In the genomic region with DNA sequence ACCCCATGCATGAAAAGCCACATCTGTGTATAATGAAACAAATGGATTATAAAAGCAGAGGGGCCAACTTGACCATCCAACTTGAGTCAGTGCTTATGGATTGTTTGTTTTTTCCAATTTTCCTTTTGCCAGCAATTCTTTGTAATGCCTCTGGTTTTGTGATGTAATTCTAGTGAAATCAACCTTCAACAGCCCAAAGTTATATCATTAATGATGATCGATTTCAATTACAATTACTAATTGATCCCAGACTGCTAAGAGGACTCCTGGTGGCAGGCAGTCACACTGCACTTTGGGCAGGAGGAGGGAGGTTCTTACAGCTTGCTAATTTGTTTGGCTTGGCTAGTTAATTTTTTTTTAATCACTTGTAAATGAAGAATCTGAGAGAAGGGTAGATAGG, we compare ENCODE assay signal across 13 cellular contexts.
DNase-seq lines count a peak whose midpoint lies in the region; ATAC-seq, FAIRE-seq and TF ChIP-seq lines count a peak whose summit lies in the region.
"Had no signal": no experiment of that assay in that cellular context is flagged by ENCODE, and none has a peak within 500 bp of the region (broad histone marks: within the 10 kb centered on the region; RNA-seq: fewer than 3 reads in every experiment).

No MANE protein-coding gene starts in this region.

- H2BK12ac ChIP-seq in H1 (ENCODE audit: low read depth, low read length): no peak overlapping the region

- H4K20me1 ChIP-seq in H1 (replicated peaks in 1 of 2; ENCODE audit: control insufficient read depth in 1 of 2, insufficient read depth in 2 of 2, low read length in 2 of 2) (no peaks in the 10 kb centered on the region), neural progenitor cell (ENCODE audit: low read depth) (no peaks in the 10 kb centered on the region)

- no peak overlapping the region for H3K4me2 ChIP-seq in H1 (ENCODE audit: insufficient read depth in 1 of 2, low read depth in 2 of 2, low read length in 2 of 2)
- no peak overlapping the region for H3K4me2 ChIP-seq in neural progenitor cell

- no peak overlapping the region for H3K14ac ChIP-seq in H1 (ENCODE audit: insufficient read length)

- H3K27ac ChIP-seq in H1 (ENCODE audit: low read depth, low read length): no peak overlapping the region
- H3K27ac ChIP-seq in neural progenitor cell: no peak overlapping the region

- intact Hi-C loops in mucosa of descending colon (cut with DNase I, micrococcal nuclease): no loop called here

- no peak overlapping the region for H2BK15ac ChIP-seq in H1 (ENCODE audit: low read length)

- H3K23ac ChIP-seq in H1 (ENCODE audit: insufficient read length): no peak overlapping the region

- no peak overlapping the region for H4K5ac ChIP-seq in H1 (ENCODE audit: insufficient read length, low read depth, low read length)

- H3K79me2 ChIP-seq in H1 (ENCODE audit: control insufficient read depth in 1 of 2, insufficient read depth in 2 of 2, low read length in 2 of 2) (no peaks in the 10 kb centered on the region), neural progenitor cell (ENCODE audit: low read depth) (no peaks in the 10 kb centered on the region)

- H4K91ac ChIP-seq in H1 (replicated peaks; ENCODE audit: insufficient read length, low read length): no peak overlapping the region

- H3K79me1 ChIP-seq in H1 (ENCODE audit: low read depth, low read length): no peaks in the 10 kb centered on the region

- peaks cover 0 to 1% (median 0%) of the 10 kb centered on the region in 4 experiments; a peak in 1 of 7 replicates for H3K27me3 ChIP-seq in H1 (replicated peaks in 1 of 4; ENCODE audit: control insufficient read depth in 3 of 4, extremely low read depth in 1 of 4, insufficient read depth in 3 of 4, low read length in 3 of 4)
- no peaks in the 10 kb centered on the region for H3K27me3 ChIP-seq in neural progenitor cell
- H3K27me3 ChIP-seq: sigmoid colon had no signal

- no peak overlapping the region for H3K27ac Mint-ChIP-seq in neural progenitor cell
- H3K27ac Mint-ChIP-seq: activated naive CD8-positive, alpha-beta T cell had no signal

- peaks cover 4% of the 10 kb centered on the region for H3K27me3 Mint-ChIP-seq in neural progenitor cell (ENCODE audit: insufficient read depth, low read depth)
- H3K27me3 Mint-ChIP-seq: activated naive CD8-positive, alpha-beta T cell had no signal

- peak; percentile 36 for FAIRE-seq in H1 (lab: Jason Lieb, UNC)

- peaks cover 0 to 7% (median 3%) of the 10 kb centered on the region in 4 experiments; a peak in 2 of 7 replicates for H3K4me1 ChIP-seq in H1 (replicated peaks in 1 of 4; ENCODE audit: control insufficient read depth in 3 of 4, insufficient read depth in 4 of 4, low read length in 3 of 4)
- H3K4me1 ChIP-seq in neural progenitor cell: peaks cover 20% of the 10 kb centered on the region
- no peaks in the 10 kb centered on the region for H3K4me1 ChIP-seq in mucosa of descending colon (ENCODE audit: low read depth)
- H3K4me1 ChIP-seq: sigmoid colon had no signal

- no peaks in the 10 kb centered on the region for H3K9me3 Mint-ChIP-seq in neural progenitor cell

- TF ChIP-seq RAD21 in H1 (IDR thresholded peaks at IDR 0.05 in 1 of 2, conservative IDR thresholded peaks at IDR 0.05 in 1 of 2; ENCODE audit: low read depth in 2 of 2, low read length in 2 of 2): peak; percentile 30 to 50

- H4K8ac ChIP-seq in H1 (ENCODE audit: extremely low read depth, insufficient read depth, low read length): no peak overlapping the region

- no peaks in the 10 kb centered on the region for H3K23me2 ChIP-seq in H1 (ENCODE audit: low read depth, low read length)

- H3K4me3 Mint-ChIP-seq in neural progenitor cell: no peak overlapping the region
- H3K4me3 Mint-ChIP-seq: activated naive CD8-positive, alpha-beta T cell had no signal

- H3K4me3 ChIP-seq in NB4 (ENCODE audit: low read depth, low read length) (no peak overlapping the region), H1 (ENCODE audit: extremely low read depth in 1 of 4, insufficient read depth in 2 of 4, low read depth in 3 of 4, low read length in 4 of 4) (no peak overlapping the region), neural progenitor cell (no peak overlapping the region), mucosa of descending colon (no peak overlapping the region)
- H3K4me3 ChIP-seq: sigmoid colon had no signal

- no peak for TF ChIP-seq EP300 in H1 (IDR thresholded peaks at IDR 0.05; ENCODE audit: borderline replicate concordance in 1 of 2, low read depth in 2 of 2, low read length in 2 of 2)

- ATAC-seq in mucosa of descending colon: no peak

- H2AFZ ChIP-seq in H1 (ENCODE audit: low read length) (no peak overlapping the region), neural progenitor cell (replicated peaks) (no peak overlapping the region)

- H3F3A ChIP-seq in neural progenitor cell (ENCODE audit: low read depth): peaks cover 11% of the 10 kb centered on the region

- H3K36me3 ChIP-seq in H1 (ENCODE audit: control insufficient read depth in 2 of 4, insufficient read depth in 4 of 4, low read length in 3 of 4) (no peaks in the 10 kb centered on the region), neural progenitor cell (no peaks in the 10 kb centered on the region), mucosa of descending colon (ENCODE audit: low read depth) (no peaks in the 10 kb centered on the region)
- H3K36me3 ChIP-seq: sigmoid colon had no signal

- H2BK20ac ChIP-seq in H1 (ENCODE audit: low read length): no peak overlapping the region

- H3K9me3 ChIP-seq in H1 (ENCODE audit: insufficient read depth in 2 of 2, low read depth in 1 of 2, low read length in 1 of 2) (no peaks in the 10 kb centered on the region), neural progenitor cell (ENCODE audit: low read depth) (no peaks in the 10 kb centered on the region), mucosa of descending colon (no peaks in the 10 kb centered on the region)
- H3K9me3 ChIP-seq: sigmoid colon had no signal

- CTCF ChIA-PET in H1 (lab: Charles Lee; ENCODE audit: partially characterized antibody): interaction anchor here (0.6 to 3.8 kb wide), 38 partner anchors 9 to 687 kb away, joined by 3 to 53 read pairs (median 3); no protein-coding TSS in a partner anchor

- no peaks in the 10 kb centered on the region for H3K36me3 Mint-ChIP-seq in neural progenitor cell
- H3K36me3 Mint-ChIP-seq: activated naive CD8-positive, alpha-beta T cell had no signal

- TF ChIP-seq CTCF in NB4 (IDR thresholded peaks at IDR 0.05; ENCODE audit: low read depth, low read length): peak; percentile 28
- TF ChIP-seq CTCF in H1 (IDR thresholded peaks at IDR 0.05; ENCODE audit: control extremely low read depth in 1 of 3, insufficient read depth in 1 of 3, low read depth in 1 of 3, low read length in 3 of 3): peak; percentile 45 to 71 (median 59)
- TF ChIP-seq CTCF in neural progenitor cell (IDR thresholded peaks at IDR 0.05): peak; percentile 53
- no peak for TF ChIP-seq CTCF in mucosa of descending colon (IDR thresholded peaks at IDR 0.05)

- no peak overlapping the region for H3K56ac ChIP-seq in H1 (replicated peaks; ENCODE audit: insufficient read length, low read depth, low read length)

- TF ChIP-seq POLR2A in NB4 (IDR thresholded peaks at IDR 0.05; ENCODE audit: extremely low read depth, insufficient read length) (no peak), H1 (IDR thresholded peaks at IDR 0.05; ENCODE audit: control extremely low read depth in 1 of 2, low read depth in 2 of 2, low read length in 2 of 2) (no peak)

- WGBS in H1 (ENCODE audit: extremely low coverage in 1 of 2, insufficient coverage in 1 of 2, insufficient read length in 1 of 2, insufficient replicate concordance in 2 of 2, low coverage in 1 of 2, low lambda C conversion rate in 2 of 2, missing lambda C conversion rate in 1 of 2), 2 experiments: 92% methylated on average over 1 of the region's 1 CpG; no CpG with 5 or more reads in 1 of the 2 experiments

- DNase-seq in DMS 273 (lab: John Stamatoyannopoulos, UW; ENCODE audit: unreplicated experiment): peak; percentile 5
- no peak for DNase-seq in DMS 273 treated with DMSO at 0.1 percent for 48 hours (lab: John Stamatoyannopoulos, UW)
- DNase-seq in NB4 (ENCODE audit: low read depth): no peak
- DNase-seq in H1 (ENCODE audit: low read depth in 1 of 2, low spot score in 2 of 2): no peak
- DNase-seq in neural progenitor cell (ENCODE audit: low spot score): no peak
- DNase-seq in NCI-H1694 treated with DMSO at 0.1 percent for 48 hours (lab: John Stamatoyannopoulos, UW): no peak
- DNase-seq in HuH-7.5 (ENCODE audit: low spot score): no peak
- DNase-seq in mucosa of descending colon: no peak
- DNase-seq: 8988T, NCI-H2081 treated with DMSO at 0.1 percent for 48 hours, sigmoid colon, T-helper 9 cell had no signal

- H2AK5ac ChIP-seq in H1 (ENCODE audit: low read depth, low read length): no peak overlapping the region

- no peak overlapping the region for H3K4ac ChIP-seq in H1 (replicated peaks; ENCODE audit: insufficient read length, low read depth, low read length)

- no peak overlapping the region for H3K18ac ChIP-seq in H1 (ENCODE audit: extremely low read depth, low read length)

- H3K9ac ChIP-seq in H1 (replicated peaks in 1 of 4; ENCODE audit: extremely low read depth in 1 of 4, low read depth in 3 of 4, low read length in 3 of 4) (no peak overlapping the region), neural progenitor cell (no peak overlapping the region)

- H3K4me1 Mint-ChIP-seq in neural progenitor cell: no peaks in the 10 kb centered on the region

- H2BK5ac ChIP-seq in H1 (ENCODE audit: low read depth, low read length): no peak overlapping the region

- no peak overlapping the region for H2BK120ac ChIP-seq in H1 (replicated peaks; ENCODE audit: low read depth, low read length)

- POLR2A ChIA-PET in H1 (lab: Charles Lee; ENCODE audit: partially characterized antibody): interaction anchor here (0.6 kb wide), 1 partner anchor 9 kb away, joined by 3 read pairs; no protein-coding TSS in a partner anchor

TF ChIP-seq in H1, 55 proteins besides CTCF, POLR2A, EP300 and RAD21:
- TF ChIP-seq MAFK (IDR thresholded peaks at IDR 0.05; ENCODE audit: low read depth, low read length): no peak
- TF ChIP-seq NANOG (IDR thresholded peaks at IDR 0.05; ENCODE audit: insufficient read depth, low read depth, low read length, poor library complexity, severe bottlenecking): no peak
- TF ChIP-seq CHD1 (IDR thresholded peaks at IDR 0.05; ENCODE audit: low read depth, low read length): no peak
- no peak for TF ChIP-seq GABPA (IDR thresholded peaks at IDR 0.05; ENCODE audit: borderline replicate concordance, insufficient read depth, low read length)
